In the genomic region with DNA sequence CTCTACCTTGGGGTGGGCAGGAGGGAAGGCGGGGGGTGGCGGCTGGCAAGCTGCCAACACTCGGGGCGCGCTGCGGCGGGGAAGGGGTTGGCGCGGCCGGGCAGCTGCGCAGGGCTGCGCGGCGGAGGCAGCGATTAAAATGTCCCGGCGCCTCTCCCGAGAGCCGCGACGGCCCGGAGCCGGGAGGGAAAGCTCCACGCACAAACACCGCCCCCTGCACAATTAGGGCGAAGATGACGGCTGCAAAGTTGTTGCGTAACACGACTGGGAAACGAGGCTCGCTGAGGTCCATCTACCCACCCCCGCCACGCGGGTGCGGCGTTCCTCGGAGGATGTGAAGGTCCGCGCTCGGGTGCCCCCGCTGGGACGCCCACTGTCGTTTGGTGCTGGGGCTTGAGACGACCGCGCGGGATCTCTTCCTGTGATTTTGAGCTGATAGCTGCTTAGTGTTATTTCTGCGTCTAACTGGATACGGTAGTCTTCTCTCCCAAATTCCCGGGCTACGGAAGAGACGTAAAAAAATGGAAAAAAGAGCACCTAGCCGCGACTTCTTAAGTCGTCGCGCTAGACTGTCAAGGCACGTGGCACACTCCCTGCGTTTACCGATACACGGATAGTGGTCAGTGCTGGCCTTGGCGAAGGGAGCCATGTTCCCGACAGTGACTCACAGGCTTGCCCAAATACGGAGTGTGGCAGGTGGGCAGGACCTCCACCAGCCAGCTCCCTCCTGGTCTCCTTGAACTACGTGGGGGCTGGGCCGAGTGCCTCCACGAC, we compare ENCODE assay signal across 1 cellular context.
TF ChIP-seq lines count a peak whose summit lies in the region.

No MANE protein-coding gene starts in this region.

TF ChIP-seq in HepG2, 621 proteins besides CTCF, POLR2A, EP300 and RAD21 (continued from another document and continues in another):
- no peak for TF ChIP-seq CREB1 (IDR thresholded peaks at IDR 0.05)
- TF ChIP-seq CREB1 (CRISPR knock-in tag; IDR thresholded peaks at IDR 0.05), result no peak
- peak; percentile 45; the same call in 1 of the 2 replicates for TF ChIP-seq PHF21A (CRISPR knock-in tag; IDR thresholded peaks at IDR 0.05)
- TF ChIP-seq PCBP1 (IDR thresholded peaks at IDR 0.05; ENCODE audit: borderline replicate concordance, low read depth, low read length), result 0 out of 2 replicates have a peak, but pooled peaks have one; percentile 46
- TF ChIP-seq TOPORS (CRISPR knock-in tag; IDR thresholded peaks at IDR 0.05), result no peak
- no peak for TF ChIP-seq MTA3 (CRISPR knock-in tag; IDR thresholded peaks at IDR 0.05)
- no peak for TF ChIP-seq USF2 (IDR thresholded peaks at IDR 0.05; ENCODE audit: low read depth, low read length)
- TF ChIP-seq USF2 (CRISPR knock-in tag; IDR thresholded peaks at IDR 0.05; ENCODE audit: borderline replicate concordance), result peak; percentile 71; the same call in 1 of the 2 replicates
- no peak for TF ChIP-seq ZSCAN22 (CRISPR knock-in tag; IDR thresholded peaks at IDR 0.05)
- TF ChIP-seq HNRNPH1 (optimal IDR thresholded peaks at IDR 0.05; ENCODE audit: low read depth, low read length), result peak; percentile 29
- no peak for TF ChIP-seq ZNF34 (CRISPR knock-in tag; IDR thresholded peaks at IDR 0.05; ENCODE audit: borderline replicate concordance)
- TF ChIP-seq, protein P1, sequence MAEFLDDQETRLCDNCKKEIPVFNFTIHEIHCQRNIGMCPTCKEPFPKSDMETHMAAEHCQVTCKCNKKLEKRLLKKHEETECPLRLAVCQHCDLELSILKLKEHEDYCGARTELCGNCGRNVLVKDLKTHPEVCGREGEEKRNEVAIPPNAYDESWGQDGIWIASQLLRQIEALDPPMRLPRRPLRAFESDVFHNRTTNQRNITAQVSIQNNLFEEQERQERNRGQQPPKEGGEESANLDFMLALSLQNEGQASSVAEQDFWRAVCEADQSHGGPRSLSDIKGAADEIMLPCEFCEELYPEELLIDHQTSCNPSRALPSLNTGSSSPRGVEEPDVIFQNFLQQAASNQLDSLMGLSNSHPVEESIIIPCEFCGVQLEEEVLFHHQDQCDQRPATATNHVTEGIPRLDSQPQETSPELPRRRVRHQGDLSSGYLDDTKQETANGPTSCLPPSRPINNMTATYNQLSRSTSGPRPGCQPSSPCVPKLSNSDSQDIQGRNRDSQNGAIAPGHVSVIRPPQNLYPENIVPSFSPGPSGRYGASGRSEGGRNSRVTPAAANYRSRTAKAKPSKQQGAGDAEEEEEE (CRISPR knock-in tag; IDR thresholded peaks at IDR 0.05; ENCODE audit: borderline replicate concordance), result no peak
- 0 out of 2 replicates have a peak, but pooled peaks have one; percentile 48 for TF ChIP-seq CENPBD1 (CRISPR knock-in tag; IDR thresholded peaks at IDR 0.05; ENCODE audit: borderline replicate concordance, low read depth)
- no peak for TF ChIP-seq JARID2 (CRISPR knock-in tag; IDR thresholded peaks at IDR 0.05; ENCODE audit: insufficient replicate concordance)
- TF ChIP-seq, protein P2, sequence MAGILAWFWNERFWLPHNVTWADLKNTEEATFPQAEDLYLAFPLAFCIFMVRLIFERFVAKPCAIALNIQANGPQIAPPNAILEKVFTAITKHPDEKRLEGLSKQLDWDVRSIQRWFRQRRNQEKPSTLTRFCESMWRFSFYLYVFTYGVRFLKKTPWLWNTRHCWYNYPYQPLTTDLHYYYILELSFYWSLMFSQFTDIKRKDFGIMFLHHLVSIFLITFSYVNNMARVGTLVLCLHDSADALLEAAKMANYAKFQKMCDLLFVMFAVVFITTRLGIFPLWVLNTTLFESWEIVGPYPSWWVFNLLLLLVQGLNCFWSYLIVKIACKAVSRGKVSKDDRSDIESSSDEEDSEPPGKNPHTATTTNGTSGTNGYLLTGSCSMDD (CRISPR knock-in tag; IDR thresholded peaks at IDR 0.05), result no peak
- TF ChIP-seq, protein P3, sequence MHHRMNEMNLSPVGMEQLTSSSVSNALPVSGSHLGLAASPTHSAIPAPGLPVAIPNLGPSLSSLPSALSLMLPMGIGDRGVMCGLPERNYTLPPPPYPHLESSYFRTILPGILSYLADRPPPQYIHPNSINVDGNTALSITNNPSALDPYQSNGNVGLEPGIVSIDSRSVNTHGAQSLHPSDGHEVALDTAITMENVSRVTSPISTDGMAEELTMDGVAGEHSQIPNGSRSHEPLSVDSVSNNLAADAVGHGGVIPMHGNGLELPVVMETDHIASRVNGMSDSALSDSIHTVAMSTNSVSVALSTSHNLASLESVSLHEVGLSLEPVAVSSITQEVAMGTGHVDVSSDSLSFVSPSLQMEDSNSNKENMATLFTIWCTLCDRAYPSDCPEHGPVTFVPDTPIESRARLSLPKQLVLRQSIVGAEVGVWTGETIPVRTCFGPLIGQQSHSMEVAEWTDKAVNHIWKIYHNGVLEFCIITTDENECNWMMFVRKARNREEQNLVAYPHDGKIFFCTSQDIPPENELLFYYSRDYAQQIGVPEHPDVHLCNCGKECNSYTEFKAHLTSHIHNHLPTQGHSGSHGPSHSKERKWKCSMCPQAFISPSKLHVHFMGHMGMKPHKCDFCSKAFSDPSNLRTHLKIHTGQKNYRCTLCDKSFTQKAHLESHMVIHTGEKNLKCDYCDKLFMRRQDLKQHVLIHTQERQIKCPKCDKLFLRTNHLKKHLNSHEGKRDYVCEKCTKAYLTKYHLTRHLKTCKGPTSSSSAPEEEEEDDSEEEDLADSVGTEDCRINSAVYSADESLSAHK (CRISPR knock-in tag; IDR thresholded peaks at IDR 0.05; ENCODE audit: borderline replicate concordance), result no peak
- peak; percentile 41 for TF ChIP-seq PHF8 (CRISPR knock-in tag; IDR thresholded peaks at IDR 0.05)
- TF ChIP-seq ZSCAN31 (CRISPR knock-in tag; IDR thresholded peaks at IDR 0.05; ENCODE audit: low read depth), result peak; percentile 58
- TF ChIP-seq, protein P4, sequence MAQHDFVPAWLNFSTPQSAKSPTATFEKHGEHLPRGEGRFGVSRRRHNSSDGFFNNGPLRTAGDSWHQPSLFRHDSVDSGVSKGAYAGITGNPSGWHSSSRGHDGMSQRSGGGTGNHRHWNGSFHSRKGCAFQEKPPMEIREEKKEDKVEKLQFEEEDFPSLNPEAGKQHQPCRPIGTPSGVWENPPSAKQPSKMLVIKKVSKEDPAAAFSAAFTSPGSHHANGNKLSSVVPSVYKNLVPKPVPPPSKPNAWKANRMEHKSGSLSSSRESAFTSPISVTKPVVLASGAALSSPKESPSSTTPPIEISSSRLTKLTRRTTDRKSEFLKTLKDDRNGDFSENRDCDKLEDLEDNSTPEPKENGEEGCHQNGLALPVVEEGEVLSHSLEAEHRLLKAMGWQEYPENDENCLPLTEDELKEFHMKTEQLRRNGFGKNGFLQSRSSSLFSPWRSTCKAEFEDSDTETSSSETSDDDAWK (CRISPR knock-in tag; IDR thresholded peaks at IDR 0.05), result no peak
- peak; percentile 65 for TF ChIP-seq SALL1 (CRISPR knock-in tag; IDR thresholded peaks at IDR 0.05)
- TF ChIP-seq ZNF451 (CRISPR knock-in tag; IDR thresholded peaks at IDR 0.05), result peak; percentile 65; the same call in 1 of the 2 replicates
- no peak for TF ChIP-seq DNMT1 (CRISPR knock-in tag; IDR thresholded peaks at IDR 0.05)
- peak; percentile 79 for TF ChIP-seq ZNF563 (CRISPR knock-in tag; IDR thresholded peaks at IDR 0.05)
- TF ChIP-seq YY1 (IDR thresholded peaks at IDR 0.05; ENCODE audit: insufficient read depth, insufficient replicate concordance, low read depth, low read length), result peak; percentile 40
- no peak for TF ChIP-seq CC2D1A (CRISPR knock-in tag; IDR thresholded peaks at IDR 0.05)
- TF ChIP-seq SAP130 (CRISPR knock-in tag; IDR thresholded peaks at IDR 0.05; ENCODE audit: low read depth), result peak; percentile 55
- no peak for TF ChIP-seq SOX13 (IDR thresholded peaks at IDR 0.05)
- TF ChIP-seq SOX13 (CRISPR knock-in tag; conservative IDR thresholded peaks at IDR 0.05 in 1 of 2, IDR thresholded peaks at IDR 0.05 in 1 of 2), result peak in 1 of 2 experiments; percentile 56; a peak in 2 of 4 replicates
- no peak for TF ChIP-seq AKNA (CRISPR knock-in tag; IDR thresholded peaks at IDR 0.05; ENCODE audit: borderline replicate concordance)
- 0 out of 2 replicates have a peak, but pooled peaks have one; percentile 36 for TF ChIP-seq ZNF234 (CRISPR knock-in tag; conservative IDR thresholded peaks at IDR 0.05)
- peak; percentile 55 for TF ChIP-seq CREM (IDR thresholded peaks at IDR 0.05)
- TF ChIP-seq CREM (CRISPR knock-in tag; IDR thresholded peaks at IDR 0.05), result no peak
- no peak for TF ChIP-seq NFE2L2 (IDR thresholded peaks at IDR 0.05; ENCODE audit: low read length)
- no peak for TF ChIP-seq ZNF766 (CRISPR knock-in tag; IDR thresholded peaks at IDR 0.05; ENCODE audit: borderline replicate concordance)
- TF ChIP-seq, protein P5, sequence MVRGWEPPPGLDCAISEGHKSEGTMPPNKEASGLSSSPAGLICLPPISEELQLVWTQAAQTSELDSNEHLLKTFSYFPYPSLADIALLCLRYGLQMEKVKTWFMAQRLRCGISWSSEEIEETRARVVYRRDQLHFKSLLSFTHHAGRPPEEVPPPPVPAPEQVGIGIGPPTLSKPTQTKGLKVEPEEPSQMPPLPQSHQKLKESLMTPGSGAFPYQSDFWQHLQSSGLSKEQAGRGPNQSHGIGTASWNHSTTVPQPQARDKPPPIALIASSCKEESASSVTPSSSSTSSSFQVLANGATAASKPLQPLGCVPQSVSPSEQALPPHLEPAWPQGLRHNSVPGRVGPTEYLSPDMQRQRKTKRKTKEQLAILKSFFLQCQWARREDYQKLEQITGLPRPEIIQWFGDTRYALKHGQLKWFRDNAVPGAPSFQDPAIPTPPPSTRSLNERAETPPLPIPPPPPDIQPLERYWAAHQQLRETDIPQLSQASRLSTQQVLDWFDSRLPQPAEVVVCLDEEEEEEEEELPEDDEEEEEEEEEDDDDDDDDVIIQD (CRISPR knock-in tag; IDR thresholded peaks at IDR 0.05; ENCODE audit: low read depth), result peak; percentile 49
- TF ChIP-seq NONO (IDR thresholded peaks at IDR 0.05), result no peak
- no peak; the same call in 1 of the 2 replicates for TF ChIP-seq NONO (CRISPR knock-in tag; conservative IDR thresholded peaks at IDR 0.05)
- TF ChIP-seq, protein P6, sequence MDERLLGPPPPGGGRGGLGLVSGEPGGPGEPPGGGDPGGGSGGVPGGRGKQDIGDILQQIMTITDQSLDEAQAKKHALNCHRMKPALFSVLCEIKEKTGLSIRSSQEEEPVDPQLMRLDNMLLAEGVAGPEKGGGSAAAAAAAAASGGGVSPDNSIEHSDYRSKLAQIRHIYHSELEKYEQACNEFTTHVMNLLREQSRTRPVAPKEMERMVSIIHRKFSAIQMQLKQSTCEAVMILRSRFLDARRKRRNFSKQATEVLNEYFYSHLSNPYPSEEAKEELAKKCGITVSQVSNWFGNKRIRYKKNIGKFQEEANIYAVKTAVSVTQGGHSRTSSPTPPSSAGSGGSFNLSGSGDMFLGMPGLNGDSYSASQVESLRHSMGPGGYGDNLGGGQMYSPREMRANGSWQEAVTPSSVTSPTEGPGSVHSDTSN (CRISPR knock-in tag; IDR thresholded peaks at IDR 0.05), result no peak
